In the genomic region with DNA sequence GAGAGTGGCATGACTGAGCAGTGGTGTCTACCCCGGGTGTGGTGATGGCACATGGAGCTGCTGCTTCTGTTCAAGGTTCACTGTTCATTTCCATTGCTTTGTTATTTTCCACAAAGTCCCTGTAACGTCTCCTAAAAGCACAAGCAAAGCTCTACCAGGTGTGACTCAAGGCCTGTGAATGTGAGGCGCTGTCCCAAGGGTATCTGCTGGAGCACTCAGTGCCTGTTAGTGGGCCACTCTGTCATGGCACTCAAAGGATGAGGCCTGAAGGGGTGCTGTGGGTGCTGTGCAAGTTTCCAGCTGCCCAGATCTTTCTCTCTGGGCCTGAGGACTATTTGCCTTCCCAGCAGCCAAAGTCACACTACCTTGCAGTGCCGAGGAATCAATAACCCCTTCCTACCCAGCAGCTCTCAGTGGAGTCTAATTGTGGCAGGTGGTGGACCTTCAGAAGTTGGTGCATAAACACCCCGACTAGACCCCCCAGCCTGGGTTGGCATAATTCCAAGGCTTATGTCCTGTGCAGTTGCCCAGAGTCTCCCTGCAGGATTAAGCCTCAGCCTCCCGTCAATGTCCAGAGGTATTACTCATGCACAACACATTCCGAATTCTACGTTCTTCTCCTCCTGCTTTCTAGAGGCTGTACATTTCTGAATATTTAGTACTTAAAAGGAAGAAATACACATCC, we compare ENCODE assay signal across 23 cellular contexts. TPM values are rescaled to one million over a fixed set of nuclear protein-coding genes. Genes with fewer than 3 reads are reported as not detected.
DNase-seq lines count a peak whose midpoint lies in the region; ATAC-seq and TF ChIP-seq lines count a peak whose summit lies in the region.
"Had no signal": no experiment of that assay in that cellular context is flagged by ENCODE, and none has a peak within 500 bp of the region (broad histone marks: within the 10 kb centered on the region; RNA-seq: fewer than 3 reads in every experiment).

No MANE protein-coding gene starts in this region.

- H3K36me3 ChIP-seq in trophoblast cell (ENCODE audit: control insufficient read depth in 1 of 2, insufficient read depth in 2 of 2, low read length in 2 of 2): no peaks in the 10 kb centered on the region
- H3K36me3 ChIP-seq: BE2C; BLaER1 treated with 17β-estradiol and CSF1 and Interleukin-3, amounts not matched to agents 10 nM and 100 nM; HAP-1 had no signal

- no peak overlapping the region for H2BK5ac ChIP-seq in trophoblast cell (ENCODE audit: low read depth, low read length, poor library complexity)

- H3K9ac ChIP-seq in trophoblast cell (ENCODE audit: low read length): no peak overlapping the region
- H3K9ac ChIP-seq: BLaER1 treated with 17β-estradiol and CSF1 and Interleukin-3, amounts not matched to agents 10 nM and 100 nM had no signal

- H3K4me3 ChIP-seq in trophoblast cell (ENCODE audit: low read depth, low read length): no peak overlapping the region
- H3K4me3 ChIP-seq: A549; BLaER1 treated with 17β-estradiol and CSF1 and Interleukin-3, amounts not matched to agents 10 nM and 100 nM; GM23338; HAP-1 had no signal

- peak overlapping the region; percentile 43 for H4K12ac ChIP-seq in trophoblast cell (ENCODE audit: low read depth, low read length)

- H3K79me1 ChIP-seq in trophoblast cell (ENCODE audit: low read length): no peaks in the 10 kb centered on the region

- no peak overlapping the region for H2AFZ ChIP-seq in trophoblast cell (ENCODE audit: insufficient read depth, low read length, poor library complexity)
- H2AFZ ChIP-seq: GM23338 had no signal

- TF ChIP-seq CTCF in natural killer cell (IDR thresholded peaks at IDR 0.05): no peak

- intact Hi-C loops in natural killer cell (cut with micrococcal nuclease): no loop called here

- H3K4me2 ChIP-seq in trophoblast cell (ENCODE audit: low read length): no peak overlapping the region
- H3K4me2 ChIP-seq: A549; BLaER1 treated with 17β-estradiol and CSF1 and Interleukin-3, amounts not matched to agents 10 nM and 100 nM; GM23338 had no signal

- peak overlapping the region; percentile 53 for H2BK12ac ChIP-seq in trophoblast cell (ENCODE audit: low read length)

- no peak overlapping the region for H4K8ac ChIP-seq in trophoblast cell (ENCODE audit: low read depth, low read length)

- H2BK120ac ChIP-seq in trophoblast cell (ENCODE audit: insufficient read depth, low read length, poor library complexity): no peak overlapping the region

- DNase-seq in NCI-H82 (lab: John Stamatoyannopoulos, UW): peak; percentile 19
- DNase-seq in NCI-H82 treated with DMSO at 0.1 percent for 48 hours (lab: John Stamatoyannopoulos, UW; ENCODE audit: unreplicated experiment): no peak
- DNase-seq in amniotic epithelial cell (ENCODE audit: low read depth): peak; percentile 11
- no peak for DNase-seq in trophoblast cell
- DNase-seq in activated CD4-positive, alpha-beta T cell treated with anti-CD3 and anti-CD28 coated beads for 4 hours: no peak
- no peak for DNase-seq in NCI-H146 treated with DMSO at 0.1 percent for 48 hours (lab: John Stamatoyannopoulos, UW; ENCODE audit: unreplicated experiment)
- no peak for DNase-seq in NCI-H748 (lab: John Stamatoyannopoulos, UW; ENCODE audit: unreplicated experiment)
- DNase-seq in natural killer cell: no peak
- DNase-seq: ACHN; AML-193; BE2C; Calu3; CD4-positive, alpha-beta T cell; CD8-positive, alpha-beta memory T cell; DMS53; DMS79 treated with DMSO at 0.1 percent for 48 hours; GF-D8 had no signal

- peaks cover 3% of the 10 kb centered on the region for H3K9me3 ChIP-seq in trophoblast cell (ENCODE audit: insufficient read depth, low read depth, low read length)
- H3K9me3 ChIP-seq: A549; BE2C; BLaER1 treated with 17β-estradiol and CSF1 and Interleukin-3, amounts not matched to agents 10 nM and 100 nM; HAP-1 had no signal

- H3K27me3 Mint-ChIP-seq in natural killer cell (ENCODE audit: low read depth in 2 of 2): peaks cover 29 to 50% of the 10 kb centered on the region in 2 donors

- H2AK5ac ChIP-seq in trophoblast cell (ENCODE audit: low read length): peak overlapping the region; percentile 48

- H3K4me1 Mint-ChIP-seq in natural killer cell: no peaks in the 10 kb centered on the region
- H3K4me1 Mint-ChIP-seq: CD14-positive monocyte; CD8-positive, alpha-beta memory T cell had no signal

- no peak overlapping the region for H3K4ac ChIP-seq in trophoblast cell (ENCODE audit: low read depth, low read length)

- peak overlapping the region; percentile 4 for H4K91ac ChIP-seq in trophoblast cell (ENCODE audit: low read depth, low read length)

- H3K36me3 Mint-ChIP-seq in natural killer cell: no peaks in the 10 kb centered on the region
- H3K36me3 Mint-ChIP-seq: CD14-positive monocyte; CD8-positive, alpha-beta memory T cell had no signal

- H3K4me3 Mint-ChIP-seq in natural killer cell: no peak overlapping the region
- H3K4me3 Mint-ChIP-seq: CD14-positive monocyte; CD4-positive, alpha-beta T cell; CD8-positive, alpha-beta memory T cell; GM23338 had no signal

- H3K27ac Mint-ChIP-seq in natural killer cell: no peak overlapping the region
- H3K27ac Mint-ChIP-seq: CD14-positive monocyte; CD4-positive, alpha-beta T cell; GM23338 had no signal

- no peaks in the 10 kb centered on the region for H3K79me2 ChIP-seq in trophoblast cell (ENCODE audit: control insufficient read depth, insufficient read depth, low read length, poor library complexity)

- H3K27ac ChIP-seq in trophoblast cell (ENCODE audit: low read depth, low read length): no peak overlapping the region
- H3K27ac ChIP-seq: 22Rv1; A549; BLaER1 treated with 17β-estradiol and CSF1 and Interleukin-3, amounts not matched to agents 10 nM and 100 nM had no signal

- H3K14ac ChIP-seq in trophoblast cell (ENCODE audit: low read length): no peak overlapping the region

- H3K18ac ChIP-seq in trophoblast cell (ENCODE audit: low read length): no peak overlapping the region

- no peaks in the 10 kb centered on the region for H3K9me3 Mint-ChIP-seq in natural killer cell
- H3K9me3 Mint-ChIP-seq: CD4-positive, alpha-beta T cell; CD8-positive, alpha-beta memory T cell; GM23338 had no signal

- H3K27me3 ChIP-seq in trophoblast cell (ENCODE audit: insufficient read depth, low read length): no peaks in the 10 kb centered on the region
- H3K27me3 ChIP-seq: BE2C; BLaER1 treated with 17β-estradiol and CSF1 and Interleukin-3, amounts not matched to agents 10 nM and 100 nM had no signal

- no peak for ATAC-seq in natural killer cell
- ATAC-seq: A549, GM23338 had no signal

- peaks cover 4% of the 10 kb centered on the region in 2 experiments for H3K4me1 ChIP-seq in trophoblast cell (ENCODE audit: control insufficient read depth in 1 of 2, insufficient read depth in 2 of 2, low read length in 2 of 2)
- H3K4me1 ChIP-seq: A549; BE2C; BLaER1 treated with 17β-estradiol and CSF1 and Interleukin-3, amounts not matched to agents 10 nM and 100 nM; HAP-1 had no signal

- WGBS in trophoblast cell (ENCODE audit: extremely low coverage, insufficient coverage, insufficient read length): no CpG with 5 or more reads among the region's 8 CpGs

- H3K23ac ChIP-seq in trophoblast cell (ENCODE audit: low read length): no peak overlapping the region

RNA-seq across cellular contexts. Expression of gene PTCH1, which starts 17.4 kb away (rescaled TPM):
- 13.6 and 13.7 TPM in 2 replicates for polyA plus RNA-seq in trophoblast cell (2013)
- total RNA-seq in natural killer cell: 100 to 1,000 TPM in 1 of 3 donors, 10 to 100 TPM in 2; 60.9 to 127 (median 82.1) TPM
- polyA plus RNA-seq: CD14-positive monocyte had no signal

Comparison
In these comparisons a context has a peak if more than half of its experiments do, and no peak if none do; other contexts are left out.
1. DNase-seq: peak in NCI-H82 (single experiment) and amniotic epithelial cell (single experiment); none in NCI-H82 treated with DMSO at 0.1 percent for 48 hours (single experiment), trophoblast cell (0 of 2), activated CD4-positive, alpha-beta T cell treated with anti-CD3 and anti-CD28 coated beads for 4 hours (0 of 2), NCI-H146 treated with DMSO at 0.1 percent for 48 hours (single experiment), NCI-H748 (single experiment) and natural killer cell (single experiment).